ENCODE assay signal across 8 cellular contexts in the genomic region with DNA sequence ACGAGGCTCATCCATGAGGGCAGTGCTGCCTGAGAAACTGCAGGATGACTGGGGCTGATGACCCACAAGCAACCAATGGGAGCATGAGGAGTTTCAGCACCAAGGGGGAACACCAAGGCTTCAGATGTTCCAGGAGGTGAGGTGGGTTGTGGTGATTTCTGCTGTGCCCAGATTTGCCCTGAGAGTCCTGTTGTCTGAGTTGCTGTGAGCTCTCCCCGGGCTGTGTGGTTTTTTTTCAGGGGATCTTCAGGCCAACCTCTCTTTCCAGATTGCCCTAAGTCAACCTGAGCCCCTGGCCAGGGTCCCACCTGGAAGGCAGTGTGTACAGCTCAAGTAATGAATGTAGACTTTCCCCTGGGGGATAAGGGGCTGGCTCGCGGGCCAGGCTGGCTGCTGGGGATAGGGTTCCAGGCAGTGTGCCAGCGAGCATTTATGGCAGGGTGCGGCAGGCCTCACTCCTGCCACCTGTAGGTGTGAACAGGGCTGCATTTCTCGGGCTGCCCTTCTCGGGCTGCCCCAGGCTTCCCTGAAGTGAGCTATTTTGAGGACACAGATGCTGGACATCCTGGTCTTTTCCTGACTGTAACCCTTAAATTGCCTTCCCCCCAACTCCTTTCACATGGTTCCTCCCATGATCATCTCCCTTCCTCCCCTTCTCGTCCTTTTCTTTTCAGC. TPM values are rescaled to one million over a fixed set of nuclear protein-coding genes. Genes with fewer than 3 reads are reported as not detected.
A peak's percentile ranks its signal among the peaks of the same experiment; 100 is the strongest.
DNase-seq lines count a peak whose midpoint lies in the region; ATAC-seq and TF ChIP-seq lines count a peak whose summit lies in the region.

No MANE protein-coding gene starts in this region.

- H3K4me3 ChIP-seq in fibroblast of villous mesenchyme (ENCODE audit: low read depth, low read length) (no peak overlapping the region), smooth muscle cell (no peak overlapping the region), gastroesophageal sphincter (no peak overlapping the region)

- TF ChIP-seq CTCF in RWPE1 (conservative IDR thresholded peaks at IDR 0.05; ENCODE audit: low read depth) = peak; percentile 28; the same call in 1 of the 2 replicates
- peak; percentile 51 for TF ChIP-seq CTCF in fibroblast of villous mesenchyme (IDR thresholded peaks at IDR 0.05; ENCODE audit: insufficient read depth, low read depth, low read length)
- TF ChIP-seq CTCF in smooth muscle cell (IDR thresholded peaks at IDR 0.05; ENCODE audit: borderline replicate concordance, insufficient read depth, poor library complexity, severe bottlenecking) = peak; percentile 15
- peak in 1 of 4 experiments; percentile 47 for TF ChIP-seq CTCF in gastroesophageal sphincter (IDR thresholded peaks at IDR 0.05)

- H4K20me1 ChIP-seq in smooth muscle cell (ENCODE audit: low read depth) = no peaks in the 10 kb centered on the region

- H3K79me2 ChIP-seq in smooth muscle cell (ENCODE audit: low read depth) = no peaks in the 10 kb centered on the region

- no peak for TF ChIP-seq EP300 in gastroesophageal sphincter (IDR thresholded peaks at IDR 0.05)

- H3K4me1 ChIP-seq in smooth muscle cell (ENCODE audit: low read depth) (no peaks in the 10 kb centered on the region), gastroesophageal sphincter (peaks cover 0 to 11% (median 2%) of the 10 kb centered on the region in 3 donors)

- no peak overlapping the region for H3K4me2 ChIP-seq in smooth muscle cell

- TF ChIP-seq POLR2A in gastroesophageal sphincter (IDR thresholded peaks at IDR 0.05) = no peak

- no peak overlapping the region for H3K9ac ChIP-seq in smooth muscle cell (ENCODE audit: low read depth)

- CTCF ChIA-PET in RWPE1 (lab: Yijun Ruan, JAX) = interaction anchor here (0.5 to 3.0 kb wide), 9 partner anchors 13 to 253 kb away, joined by 3 to 18 read pairs (median 3); no protein-coding TSS in a partner anchor

- H3K36me3 ChIP-seq in smooth muscle cell (ENCODE audit: low read depth) (no peaks in the 10 kb centered on the region), gastroesophageal sphincter (no peaks in the 10 kb centered on the region)

- peaks cover 4% of the 10 kb centered on the region for H3K27me3 ChIP-seq in smooth muscle cell (ENCODE audit: low read depth)
- no peaks in the 10 kb centered on the region for H3K27me3 ChIP-seq in gastroesophageal sphincter

- H2AFZ ChIP-seq in smooth muscle cell (ENCODE audit: low read depth) = no peak overlapping the region

- H3F3A ChIP-seq in smooth muscle cell (ENCODE audit: low read depth) = no peaks in the 10 kb centered on the region

- 35% methylated on average over 9 of the region's 9 CpGs for WGBS in smooth muscle cell (ENCODE audit: low lambda C conversion rate)
- 20% methylated on average over 3 of the region's 9 CpGs; no CpG with 5 or more reads in 1 of the 2 donors for WGBS in gastroesophageal sphincter (ENCODE audit: low coverage in 1 of 2), 2 donors

- no peak for ATAC-seq in GM19397 (IDR thresholded peaks at IDR 0.05; ENCODE audit: unreplicated experiment)
- no peak for ATAC-seq in HG03025 (IDR thresholded peaks at IDR 0.05; ENCODE audit: low FRiP score, unreplicated experiment)
- ATAC-seq in gastroesophageal sphincter = no peak

- H3K27ac ChIP-seq in RWPE1 (no peak overlapping the region), smooth muscle cell (ENCODE audit: low read depth) (no peak overlapping the region), gastroesophageal sphincter (no peak overlapping the region)

- H3K9me3 ChIP-seq in smooth muscle cell (replicated peaks; ENCODE audit: low read depth) = no peaks in the 10 kb centered on the region
- H3K9me3 ChIP-seq in gastroesophageal sphincter = no peaks in the 10 kb centered on the region

- POLR2A ChIA-PET in RWPE1 (lab: Yijun Ruan, JAX; ENCODE audit: low non-redundant PET) = no interaction called here

- peak; percentile 54 for DNase-seq in DMS79 treated with DMSO at 0.1 percent for 48 hours (lab: John Stamatoyannopoulos, UW)
- DNase-seq in HuH-7 (ENCODE audit: low spot score) = peak; percentile 83
- DNase-seq in RWPE1 (ENCODE audit: low spot score) = no peak
- DNase-seq in fibroblast of villous mesenchyme (ENCODE audit: low read depth) = peak; percentile 13
- no peak for DNase-seq in smooth muscle cell (lab: John Stamatoyannopoulos, UW; ENCODE audit: unreplicated experiment)

RNA-seq across cellular contexts. Expression of gene SLC22A6, which starts 9.8 kb away (rescaled TPM):
- total RNA-seq in fibroblast of villous mesenchyme = not detected in 2 replicates
- not detected in 2 replicates for total RNA-seq in smooth muscle cell
- not detected in 2 replicates for polyA plus RNA-seq in smooth muscle cell
- total RNA-seq in gastroesophageal sphincter = not detected

RNA-seq across cellular contexts. Expression of gene SLC22A8, which starts 40.7 kb away (rescaled TPM):
- total RNA-seq in fibroblast of villous mesenchyme (not detected in 2 replicates), smooth muscle cell (not detected in 2 replicates), gastroesophageal sphincter (not detected)
- polyA plus RNA-seq in smooth muscle cell = not detected in 2 replicates

RNA-seq across cellular contexts. Expression of gene CHRM1, which starts 53.8 kb away (rescaled TPM):
- total RNA-seq in fibroblast of villous mesenchyme (not detected in 2 replicates), smooth muscle cell (not detected in 2 replicates), gastroesophageal sphincter (under 1 TPM in 3 of 4 donors, not detected in 1; 0.16 to 0.89 (median 0.27) TPM)
- polyA plus RNA-seq in smooth muscle cell = not detected in 2 replicates

Comparison
In these comparisons a context has a peak if more than half of its experiments do, and no peak if none do; other contexts are left out.
1. DNase-seq: peak in DMS79 treated with DMSO at 0.1 percent for 48 hours (single experiment), HuH-7 (single experiment) and fibroblast of villous mesenchyme (single experiment); none in RWPE1 (single experiment) and smooth muscle cell (single experiment).